1 cellular context compared by ENCODE assay signal in the genomic region with DNA sequence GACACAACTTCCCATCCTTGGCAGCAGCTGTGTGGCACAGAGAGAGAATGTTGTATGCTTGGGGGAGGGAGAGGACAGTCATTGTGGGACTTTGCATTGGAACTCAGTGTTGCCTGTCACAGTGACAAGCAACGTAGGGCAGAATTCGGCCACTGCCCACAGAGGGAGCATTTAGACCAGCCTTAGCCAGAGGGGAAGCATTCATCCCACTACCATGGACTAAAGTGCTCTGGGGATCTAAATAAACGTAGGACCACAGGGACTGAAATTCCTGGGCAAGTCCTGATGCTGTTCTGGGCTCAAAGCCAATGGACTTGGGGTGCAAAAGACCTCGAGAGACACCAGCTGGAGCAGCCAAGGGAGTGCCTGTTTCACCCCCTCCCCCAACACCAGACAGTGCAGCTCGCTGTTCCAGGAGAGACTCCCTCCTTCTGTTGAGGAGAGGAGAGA.
TF ChIP-seq lines count a peak whose summit lies in the region.

No MANE protein-coding gene starts in this region.

TF ChIP-seq in H1, 55 proteins besides CTCF, POLR2A, EP300 and RAD21 (continued from another document):
- TF ChIP-seq, protein P1, sequence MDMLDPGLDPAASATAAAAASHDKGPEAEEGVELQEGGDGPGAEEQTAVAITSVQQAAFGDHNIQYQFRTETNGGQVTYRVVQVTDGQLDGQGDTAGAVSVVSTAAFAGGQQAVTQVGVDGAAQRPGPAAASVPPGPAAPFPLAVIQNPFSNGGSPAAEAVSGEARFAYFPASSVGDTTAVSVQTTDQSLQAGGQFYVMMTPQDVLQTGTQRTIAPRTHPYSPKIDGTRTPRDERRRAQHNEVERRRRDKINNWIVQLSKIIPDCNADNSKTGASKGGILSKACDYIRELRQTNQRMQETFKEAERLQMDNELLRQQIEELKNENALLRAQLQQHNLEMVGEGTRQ (IDR thresholded peaks at IDR 0.05; ENCODE audit: low read length) = no peak
- no peak for TF ChIP-seq TBP (IDR thresholded peaks at IDR 0.05; ENCODE audit: low read depth, low read length)
- TF ChIP-seq, protein P2, sequence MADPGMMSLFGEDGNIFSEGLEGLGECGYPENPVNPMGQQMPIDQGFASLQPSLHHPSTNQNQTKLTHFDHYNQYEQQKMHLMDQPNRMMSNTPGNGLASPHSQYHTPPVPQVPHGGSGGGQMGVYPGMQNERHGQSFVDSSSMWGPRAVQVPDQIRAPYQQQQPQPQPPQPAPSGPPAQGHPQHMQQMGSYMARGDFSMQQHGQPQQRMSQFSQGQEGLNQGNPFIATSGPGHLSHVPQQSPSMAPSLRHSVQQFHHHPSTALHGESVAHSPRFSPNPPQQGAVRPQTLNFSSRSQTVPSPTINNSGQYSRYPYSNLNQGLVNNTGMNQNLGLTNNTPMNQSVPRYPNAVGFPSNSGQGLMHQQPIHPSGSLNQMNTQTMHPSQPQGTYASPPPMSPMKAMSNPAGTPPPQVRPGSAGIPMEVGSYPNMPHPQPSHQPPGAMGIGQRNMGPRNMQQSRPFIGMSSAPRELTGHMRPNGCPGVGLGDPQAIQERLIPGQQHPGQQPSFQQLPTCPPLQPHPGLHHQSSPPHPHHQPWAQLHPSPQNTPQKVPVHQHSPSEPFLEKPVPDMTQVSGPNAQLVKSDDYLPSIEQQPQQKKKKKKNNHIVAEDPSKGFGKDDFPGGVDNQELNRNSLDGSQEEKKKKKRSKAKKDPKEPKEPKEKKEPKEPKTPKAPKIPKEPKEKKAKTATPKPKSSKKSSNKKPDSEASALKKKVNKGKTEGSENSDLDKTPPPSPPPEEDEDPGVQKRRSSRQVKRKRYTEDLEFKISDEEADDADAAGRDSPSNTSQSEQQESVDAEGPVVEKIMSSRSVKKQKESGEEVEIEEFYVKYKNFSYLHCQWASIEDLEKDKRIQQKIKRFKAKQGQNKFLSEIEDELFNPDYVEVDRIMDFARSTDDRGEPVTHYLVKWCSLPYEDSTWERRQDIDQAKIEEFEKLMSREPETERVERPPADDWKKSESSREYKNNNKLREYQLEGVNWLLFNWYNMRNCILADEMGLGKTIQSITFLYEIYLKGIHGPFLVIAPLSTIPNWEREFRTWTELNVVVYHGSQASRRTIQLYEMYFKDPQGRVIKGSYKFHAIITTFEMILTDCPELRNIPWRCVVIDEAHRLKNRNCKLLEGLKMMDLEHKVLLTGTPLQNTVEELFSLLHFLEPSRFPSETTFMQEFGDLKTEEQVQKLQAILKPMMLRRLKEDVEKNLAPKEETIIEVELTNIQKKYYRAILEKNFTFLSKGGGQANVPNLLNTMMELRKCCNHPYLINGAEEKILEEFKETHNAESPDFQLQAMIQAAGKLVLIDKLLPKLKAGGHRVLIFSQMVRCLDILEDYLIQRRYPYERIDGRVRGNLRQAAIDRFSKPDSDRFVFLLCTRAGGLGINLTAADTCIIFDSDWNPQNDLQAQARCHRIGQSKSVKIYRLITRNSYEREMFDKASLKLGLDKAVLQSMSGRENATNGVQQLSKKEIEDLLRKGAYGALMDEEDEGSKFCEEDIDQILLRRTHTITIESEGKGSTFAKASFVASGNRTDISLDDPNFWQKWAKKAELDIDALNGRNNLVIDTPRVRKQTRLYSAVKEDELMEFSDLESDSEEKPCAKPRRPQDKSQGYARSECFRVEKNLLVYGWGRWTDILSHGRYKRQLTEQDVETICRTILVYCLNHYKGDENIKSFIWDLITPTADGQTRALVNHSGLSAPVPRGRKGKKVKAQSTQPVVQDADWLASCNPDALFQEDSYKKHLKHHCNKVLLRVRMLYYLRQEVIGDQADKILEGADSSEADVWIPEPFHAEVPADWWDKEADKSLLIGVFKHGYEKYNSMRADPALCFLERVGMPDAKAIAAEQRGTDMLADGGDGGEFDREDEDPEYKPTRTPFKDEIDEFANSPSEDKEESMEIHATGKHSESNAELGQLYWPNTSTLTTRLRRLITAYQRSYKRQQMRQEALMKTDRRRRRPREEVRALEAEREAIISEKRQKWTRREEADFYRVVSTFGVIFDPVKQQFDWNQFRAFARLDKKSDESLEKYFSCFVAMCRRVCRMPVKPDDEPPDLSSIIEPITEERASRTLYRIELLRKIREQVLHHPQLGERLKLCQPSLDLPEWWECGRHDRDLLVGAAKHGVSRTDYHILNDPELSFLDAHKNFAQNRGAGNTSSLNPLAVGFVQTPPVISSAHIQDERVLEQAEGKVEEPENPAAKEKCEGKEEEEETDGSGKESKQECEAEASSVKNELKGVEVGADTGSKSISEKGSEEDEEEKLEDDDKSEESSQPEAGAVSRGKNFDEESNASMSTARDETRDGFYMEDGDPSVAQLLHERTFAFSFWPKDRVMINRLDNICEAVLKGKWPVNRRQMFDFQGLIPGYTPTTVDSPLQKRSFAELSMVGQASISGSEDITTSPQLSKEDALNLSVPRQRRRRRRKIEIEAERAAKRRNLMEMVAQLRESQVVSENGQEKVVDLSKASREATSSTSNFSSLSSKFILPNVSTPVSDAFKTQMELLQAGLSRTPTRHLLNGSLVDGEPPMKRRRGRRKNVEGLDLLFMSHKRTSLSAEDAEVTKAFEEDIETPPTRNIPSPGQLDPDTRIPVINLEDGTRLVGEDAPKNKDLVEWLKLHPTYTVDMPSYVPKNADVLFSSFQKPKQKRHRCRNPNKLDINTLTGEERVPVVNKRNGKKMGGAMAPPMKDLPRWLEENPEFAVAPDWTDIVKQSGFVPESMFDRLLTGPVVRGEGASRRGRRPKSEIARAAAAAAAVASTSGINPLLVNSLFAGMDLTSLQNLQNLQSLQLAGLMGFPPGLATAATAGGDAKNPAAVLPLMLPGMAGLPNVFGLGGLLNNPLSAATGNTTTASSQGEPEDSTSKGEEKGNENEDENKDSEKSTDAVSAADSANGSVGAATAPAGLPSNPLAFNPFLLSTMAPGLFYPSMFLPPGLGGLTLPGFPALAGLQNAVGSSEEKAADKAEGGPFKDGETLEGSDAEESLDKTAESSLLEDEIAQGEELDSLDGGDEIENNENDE (IDR thresholded peaks at IDR 0.05; ENCODE audit: insufficient replicate concordance, low read length) = no peak
- TF ChIP-seq CBX5 (IDR thresholded peaks at IDR 0.05; ENCODE audit: low read depth, low read length) = no peak
- TF ChIP-seq SAP30 (IDR thresholded peaks at IDR 0.05; ENCODE audit: insufficient read depth, insufficient replicate concordance, low read length) = no peak
- TF ChIP-seq FOSL1 (IDR thresholded peaks at IDR 0.05; ENCODE audit: insufficient read depth, low read depth, low read length) = no peak
- TF ChIP-seq ZNF274 (IDR thresholded peaks at IDR 0.05; ENCODE audit: borderline replicate concordance, extremely low read depth, low read length) = no peak
- no peak for TF ChIP-seq RFX5 (IDR thresholded peaks at IDR 0.05; ENCODE audit: borderline replicate concordance, low read depth, low read length)
- no peak for TF ChIP-seq SRF (IDR thresholded peaks at IDR 0.05; ENCODE audit: low read depth, low read length)
- TF ChIP-seq CEBPB (IDR thresholded peaks at IDR 0.05; ENCODE audit: low read depth, low read length) = no peak
- no peak for TF ChIP-seq E2F6 (IDR thresholded peaks at IDR 0.05)
- no peak for TF ChIP-seq ASH2L (IDR thresholded peaks at IDR 0.05; ENCODE audit: low read length)
